Comparison of ENCODE assay signal across 8 cellular contexts in genomic region chr15:75348563-75349350, GRCh38. TPM values are rescaled to one million over a fixed set of nuclear protein-coding genes. Genes with fewer than 3 reads are reported as not detected.
DNase-seq lines count a peak whose midpoint lies in the region; ATAC-seq and TF ChIP-seq lines count a peak whose summit lies in the region.

No MANE protein-coding gene starts in this region.

- H3K36me3 ChIP-seq in OCI-LY1 (ENCODE audit: insufficient read depth, low read length) (peaks cover 48% of the 10 kb centered on the region), endocrine pancreas (ENCODE audit: control insufficient read depth, insufficient read depth, low read length) (no peaks in the 10 kb centered on the region)

- H3K4me1 Mint-ChIP-seq in Calu3 (ENCODE audit: low read depth, unreplicated experiment), result peaks cover 13% of the 10 kb centered on the region
- peaks cover 17 to 48% (median 44%) of the 10 kb centered on the region in 4 donors for H3K4me1 Mint-ChIP-seq in naive thymus-derived CD8-positive, alpha-beta T cell
- H3K4me1 Mint-ChIP-seq in activated T-helper 2 cell treated with anti-CD3 and anti-CD28 coated beads, Interferon-gamma antibody, Interleukin-2, Interleukin-4, amounts not matched to agents 10 μg/mL and 5 μg/mL and 100 μg/mL, durations not matched to agents 14 hours and 24 hours and 36 hours (ENCODE audit: low read depth), result peaks cover 19% of the 10 kb centered on the region

- H2AFZ ChIP-seq in OCI-LY1 (ENCODE audit: low read length), result no peak overlapping the region

- POLR2A ChIA-PET in naive thymus-derived CD8-positive, alpha-beta T cell (lab: Charles Lee), result interaction anchor here (0.7 to 7.3 kb wide), 8 partner anchors 11 to 291 kb away, joined by 3 to 76 read pairs (median 6); partner anchors contain the start of genes IMP3, MAN2C1, SIN3A and SNUPN

- no peaks in the 10 kb centered on the region for H4K20me1 ChIP-seq in OCI-LY1 (ENCODE audit: insufficient read depth, low read length)

- intact Hi-C loops in Calu3 (cut with micrococcal nuclease; ENCODE audit: unreplicated experiment), result no loop called here
- intact Hi-C loops in activated T-helper 2 cell treated with anti-CD3 and anti-CD28 coated beads, Interferon-gamma antibody, Interleukin-2, Interleukin-4, amounts not matched to agents 10 μg/mL and 5 μg/mL and 100 μg/mL, durations not matched to agents 14 hours and 24 hours and 36 hours (cut with micrococcal nuclease), result no loop called here

- BruUV-seq in Calu3 (replicated peaks; lab: Mats Ljungman, UMichigan), result no TSS peak

- TF ChIP-seq CTCF in Calu3 (IDR thresholded peaks at IDR 0.05; ENCODE audit: unreplicated experiment) (no peak), OCI-LY1 (IDR thresholded peaks at IDR 0.05; ENCODE audit: low read length) (no peak)

- H3K9ac ChIP-seq in OCI-LY1 (ENCODE audit: low read length), result peak overlapping the region; percentile 93
- peak overlapping the region; percentile 84 for H3K9ac ChIP-seq in endocrine pancreas (ENCODE audit: control insufficient read depth, insufficient read depth, low read length)

- peak overlapping the region; percentile 76 for H3K27ac Mint-ChIP-seq in Calu3 (ENCODE audit: unreplicated experiment)
- H3K27ac Mint-ChIP-seq in naive thymus-derived CD8-positive, alpha-beta T cell, result peak overlapping the region in 9 of 10 donors; percentile 43 to 95 (median 84)
- no peak overlapping the region for H3K27ac Mint-ChIP-seq in activated T-helper 2 cell treated with anti-CD3 and anti-CD28 coated beads, Interferon-gamma antibody, Interleukin-2, Interleukin-4, amounts not matched to agents 10 μg/mL and 5 μg/mL and 100 μg/mL, durations not matched to agents 14 hours and 24 hours and 36 hours

- H3K9me3 ChIP-seq in OCI-LY1 (ENCODE audit: low read length) (no peaks in the 10 kb centered on the region), endocrine pancreas (ENCODE audit: control insufficient read depth, low read length) (no peaks in the 10 kb centered on the region)

- no peaks in the 10 kb centered on the region for H3F3A ChIP-seq in OCI-LY1 (ENCODE audit: insufficient read depth, low read length)

- CTCF ChIA-PET in Calu3 (lab: Charles Lee), result interaction anchor here (0.6 to 1.6 kb wide), 2 partner anchors 19 to 791 kb away, joined by 6 to 7 read pairs; partner anchors contain the start of gene MAN2C1

- peak overlapping the region; percentile 82 for H3K4me2 ChIP-seq in OCI-LY1 (ENCODE audit: low read length)

- H3K79me2 ChIP-seq in OCI-LY1 (ENCODE audit: insufficient read depth, low read length), result no peaks in the 10 kb centered on the region

- H3K36me3 Mint-ChIP-seq in Calu3 (ENCODE audit: insufficient read depth, unreplicated experiment), result peaks cover 65% of the 10 kb centered on the region
- peaks cover 0 to 3% (median 0%) of the 10 kb centered on the region in 3 donors for H3K36me3 Mint-ChIP-seq in naive thymus-derived CD8-positive, alpha-beta T cell
- peaks cover 33% of the 10 kb centered on the region for H3K36me3 Mint-ChIP-seq in activated T-helper 2 cell treated with anti-CD3 and anti-CD28 coated beads, Interferon-gamma antibody, Interleukin-2, Interleukin-4, amounts not matched to agents 10 μg/mL and 5 μg/mL and 100 μg/mL, durations not matched to agents 14 hours and 24 hours and 36 hours (ENCODE audit: low read depth)

- peak overlapping the region; percentile 81 for H3K4me3 Mint-ChIP-seq in Calu3 (ENCODE audit: low read depth, unreplicated experiment)
- peak overlapping the region; percentile 62 to 89 (median 74) for H3K4me3 Mint-ChIP-seq in naive thymus-derived CD8-positive, alpha-beta T cell
- no peak overlapping the region for H3K4me3 Mint-ChIP-seq in activated T-helper 2 cell treated with anti-CD3 and anti-CD28 coated beads, Interferon-gamma antibody, Interleukin-2, Interleukin-4, amounts not matched to agents 10 μg/mL and 5 μg/mL and 100 μg/mL, durations not matched to agents 14 hours and 24 hours and 36 hours (ENCODE audit: low read depth)

- peaks cover 15% of the 10 kb centered on the region for H3K27me3 Mint-ChIP-seq in Calu3 (ENCODE audit: unreplicated experiment)
- H3K27me3 Mint-ChIP-seq in naive thymus-derived CD8-positive, alpha-beta T cell, result peaks cover 0 to 3% (median 0%) of the 10 kb centered on the region in 5 donors
- H3K27me3 Mint-ChIP-seq in activated T-helper 2 cell treated with anti-CD3 and anti-CD28 coated beads, Interferon-gamma antibody, Interleukin-2, Interleukin-4, amounts not matched to agents 10 μg/mL and 5 μg/mL and 100 μg/mL, durations not matched to agents 14 hours and 24 hours and 36 hours (ENCODE audit: low read depth), result peaks cover 14% of the 10 kb centered on the region

- ATAC-seq in naive thymus-derived CD8-positive, alpha-beta T cell, result no peak
- ATAC-seq in GM19328 (IDR thresholded peaks at IDR 0.05; ENCODE audit: unreplicated experiment), result no peak

- DNase-seq in Calu3, result peak; percentile 21
- no peak for DNase-seq in naive thymus-derived CD8-positive, alpha-beta T cell
- DNase-seq in activated T-helper 2 cell treated with anti-CD3 and anti-CD28 coated beads, Interferon-gamma antibody, Interleukin-2, Interleukin-4, amounts not matched to agents 10 μg/mL and 5 μg/mL and 100 μg/mL, durations not matched to agents 14 hours and 24 hours and 36 hours (ENCODE audit: low spot score), result no peak
- no peak for DNase-seq in globus pallidus (ENCODE audit: low spot score)
- DNase-seq in NCI-H2171 (lab: John Stamatoyannopoulos, UW), result no peak

- H3K4me3 ChIP-seq in OCI-LY1 (ENCODE audit: low read depth, low read length, poor library complexity, severe bottlenecking) (peak overlapping the region; percentile 90), endocrine pancreas (ENCODE audit: control insufficient read depth, insufficient read depth, low read length) (no peak overlapping the region)

- H3K9me3 Mint-ChIP-seq in Calu3 (ENCODE audit: low read depth, unreplicated experiment), result no peaks in the 10 kb centered on the region
- H3K9me3 Mint-ChIP-seq in naive thymus-derived CD8-positive, alpha-beta T cell, result peaks cover 0 to 27% (median 4%) of the 10 kb centered on the region in 9 donors
- peaks cover 10% of the 10 kb centered on the region for H3K9me3 Mint-ChIP-seq in activated T-helper 2 cell treated with anti-CD3 and anti-CD28 coated beads, Interferon-gamma antibody, Interleukin-2, Interleukin-4, amounts not matched to agents 10 μg/mL and 5 μg/mL and 100 μg/mL, durations not matched to agents 14 hours and 24 hours and 36 hours

- no peaks in the 10 kb centered on the region for H3K27me3 ChIP-seq in OCI-LY1 (ENCODE audit: insufficient read depth, low read length)
- H3K27me3 ChIP-seq in endocrine pancreas (ENCODE audit: control insufficient read depth, insufficient read depth, low read length), result no peaks in the 10 kb centered on the region

- peak overlapping the region; percentile 93 for H3K27ac ChIP-seq in OCI-LY1 (ENCODE audit: low read depth, low read length, poor library complexity, severe bottlenecking)

- H3K4me1 ChIP-seq in OCI-LY1 (ENCODE audit: insufficient read depth, low read length, severe bottlenecking), result peaks cover 46% of the 10 kb centered on the region
- H3K4me1 ChIP-seq in endocrine pancreas (ENCODE audit: control insufficient read depth, insufficient read depth, low read length), result no peaks in the 10 kb centered on the region

- H3K9me2 ChIP-seq in OCI-LY1 (ENCODE audit: low read depth, low read length), result no peaks in the 10 kb centered on the region

RNA-seq across cellular contexts. Expression of gene NEIL1, which starts 1.9 kb away (rescaled TPM):
- total RNA-seq in Calu3 (2022), result 11.8 and 13.2 TPM in 2 replicates
- 1 to 10 TPM; 6.1 to 9.2 TPM for total RNA-seq in naive thymus-derived CD8-positive, alpha-beta T cell
- 1 to 10 TPM; 2.1 to 3.5 (median 2.2) TPM for polyA plus RNA-seq in naive thymus-derived CD8-positive, alpha-beta T cell
- total RNA-seq in activated T-helper 2 cell treated with anti-CD3 and anti-CD28 coated beads, Interferon-gamma antibody, Interleukin-2, Interleukin-4, amounts not matched to agents 10 μg/mL and 5 μg/mL and 100 μg/mL, durations not matched to agents 14 hours and 24 hours and 36 hours, result 1.5 and 2.6 TPM in 2 replicates

RNA-seq across cellular contexts. Expression of gene COMMD4, which starts 12.9 kb away (rescaled TPM):
- total RNA-seq in Calu3 (2022), result 109 TPM in 2 replicates
- 10 to 100 TPM; 22.0 to 24.0 TPM for total RNA-seq in naive thymus-derived CD8-positive, alpha-beta T cell
- 10 to 100 TPM; 27.2 to 42.5 (median 40.8) TPM for polyA plus RNA-seq in naive thymus-derived CD8-positive, alpha-beta T cell
- total RNA-seq in activated T-helper 2 cell treated with anti-CD3 and anti-CD28 coated beads, Interferon-gamma antibody, Interleukin-2, Interleukin-4, amounts not matched to agents 10 μg/mL and 5 μg/mL and 100 μg/mL, durations not matched to agents 14 hours and 24 hours and 36 hours, result 69.5 and 78.9 TPM in 2 replicates

RNA-seq across cellular contexts. Expression of gene MAN2C1, which starts 19.6 kb away (rescaled TPM):
- total RNA-seq in Calu3 (2022), result 239 and 243 TPM in 2 replicates
- 100 to 1,000 TPM; 369 to 370 TPM for total RNA-seq in naive thymus-derived CD8-positive, alpha-beta T cell
- polyA plus RNA-seq in naive thymus-derived CD8-positive, alpha-beta T cell, result 10 to 100 TPM; 20.4 to 29.8 (median 28.7) TPM
- total RNA-seq in activated T-helper 2 cell treated with anti-CD3 and anti-CD28 coated beads, Interferon-gamma antibody, Interleukin-2, Interleukin-4, amounts not matched to agents 10 μg/mL and 5 μg/mL and 100 μg/mL, durations not matched to agents 14 hours and 24 hours and 36 hours, result 233 and 240 TPM in 2 replicates
